1 cellular context compared by ENCODE assay signal in genomic region chr3:190099099-190099498, GRCh38.
TF ChIP-seq lines count a peak whose summit lies in the region.

No MANE protein-coding gene starts in this region.

TF ChIP-seq in HEK293, 187 proteins besides CTCF, POLR2A, EP300 and RAD21 (continued from another document):
- TF ChIP-seq ZEB2 (tag by site-specific recombination; IDR thresholded peaks at IDR 0.05) (0 out of 2 replicates have a peak, but pooled peaks have one; percentile 29), ZNF560 (tag by site-specific recombination; IDR thresholded peaks at IDR 0.05; ENCODE audit: borderline replicate concordance) (no peak), ZNF585B (tag by site-specific recombination; IDR thresholded peaks at IDR 0.05) (no peak), ZNF548 (tag by site-specific recombination; IDR thresholded peaks at IDR 0.05) (no peak), ZNF558 (tag by site-specific recombination; IDR thresholded peaks at IDR 0.05) (no peak), ZNF132 (tag by site-specific recombination; IDR thresholded peaks at IDR 0.05; ENCODE audit: borderline replicate concordance) (no peak), HIC1 (tag by site-specific recombination; IDR thresholded peaks at IDR 0.05) (no peak), ZNF658 (tag by site-specific recombination; IDR thresholded peaks at IDR 0.05) (no peak), ZNF639 (tag by site-specific recombination; IDR thresholded peaks at IDR 0.05) (no peak)
